Comparison of ENCODE assay signal across 8 cellular contexts in genomic region chr10:100364735-100365391, GRCh38. TPM values are rescaled to one million over a fixed set of nuclear protein-coding genes. Genes with fewer than 3 reads are reported as not detected.
DNase-seq lines count a peak whose midpoint lies in the region; ATAC-seq and TF ChIP-seq lines count a peak whose summit lies in the region.

No MANE protein-coding gene starts in this region.

- ATAC-seq in RWPE2 (ENCODE audit: low read depth) = peak; percentile 86
- ATAC-seq in HG03460 (IDR thresholded peaks at IDR 0.05; ENCODE audit: unreplicated experiment) = no peak
- ATAC-seq in HG03521 (IDR thresholded peaks at IDR 0.05; ENCODE audit: unreplicated experiment) = no peak
- no peak for ATAC-seq in activated T-cell treated with anti-CD3 and anti-CD28 coated beads, Interleukin-2, amount 50 U/mL, for 72 hours (replicated peaks in 1 of 2)

- peak overlapping the region; percentile 41 for H3K27ac Mint-ChIP-seq in activated CD4-positive, alpha-beta T cell treated with anti-CD3 and anti-CD28 coated beads, Interleukin-2, amount 10 ng/mL, durations not matched to agents 24 days and 14 days
- H3K27ac Mint-ChIP-seq in activated T-cell treated with anti-CD3 and anti-CD28 coated beads, Interleukin-2, amount 50 U/mL, for 72 hours = no peak overlapping the region

- H3K9me3 Mint-ChIP-seq in activated CD4-positive, alpha-beta T cell treated with anti-CD3 and anti-CD28 coated beads, Interleukin-2, amount 10 ng/mL, durations not matched to agents 24 days and 14 days = no peaks in the 10 kb centered on the region
- H3K9me3 Mint-ChIP-seq in activated T-cell treated with anti-CD3 and anti-CD28 coated beads, Interleukin-2, amount 50 U/mL, for 72 hours = no peaks in the 10 kb centered on the region

- H3K4me3 ChIP-seq in RWPE2 (ENCODE audit: severe bottlenecking) (no peak overlapping the region), fibroblast of pulmonary artery (replicated peaks; ENCODE audit: low read depth, low read length) (no peak overlapping the region), ovary (no peak overlapping the region)

- intact Hi-C loops in activated CD4-positive, alpha-beta T cell treated with anti-CD3 and anti-CD28 coated beads, Interleukin-2, amount 10 ng/mL, durations not matched to agents 24 days and 14 days (cut with micrococcal nuclease) = no loop called here
- intact Hi-C loops in ovary (cut with DNase I) = no loop called here

- H3K4me1 ChIP-seq in RWPE2 (ENCODE audit: insufficient read depth, poor library complexity, severe bottlenecking) = peaks cover 24% of the 10 kb centered on the region
- peaks cover 12% of the 10 kb centered on the region for H3K4me1 ChIP-seq in ovary (ENCODE audit: insufficient read depth)

- no peaks in the 10 kb centered on the region for H3K27me3 Mint-ChIP-seq in activated CD4-positive, alpha-beta T cell treated with anti-CD3 and anti-CD28 coated beads, Interleukin-2, amount 10 ng/mL, durations not matched to agents 24 days and 14 days
- no peaks in the 10 kb centered on the region for H3K27me3 Mint-ChIP-seq in activated T-cell treated with anti-CD3 and anti-CD28 coated beads, Interleukin-2, amount 50 U/mL, for 72 hours (ENCODE audit: low read depth)

- TF ChIP-seq CTCF in RWPE2 (IDR thresholded peaks at IDR 0.05; ENCODE audit: poor library complexity, severe bottlenecking) = no peak
- no peak for TF ChIP-seq CTCF in fibroblast of pulmonary artery (IDR thresholded peaks at IDR 0.05; ENCODE audit: low read length, missing control alignments)
- no peak for TF ChIP-seq CTCF in ovary (IDR thresholded peaks at IDR 0.05)

- no peak overlapping the region for H3K4me3 Mint-ChIP-seq in activated CD4-positive, alpha-beta T cell treated with anti-CD3 and anti-CD28 coated beads, Interleukin-2, amount 10 ng/mL, durations not matched to agents 24 days and 14 days
- no peak overlapping the region for H3K4me3 Mint-ChIP-seq in activated T-cell treated with anti-CD3 and anti-CD28 coated beads, Interleukin-2, amount 50 U/mL, for 72 hours

- DNase-seq in activated CD4-positive, alpha-beta T cell treated with anti-CD3 and anti-CD28 coated beads, Interleukin-2, amount 10 ng/mL, durations not matched to agents 24 days and 14 days = no peak
- DNase-seq in activated CD4-positive, alpha-beta T cell treated with anti-CD3 and anti-CD28 coated beads for 48 hours = no peak
- peak; percentile 80 for DNase-seq in RWPE2 (ENCODE audit: low spot score)
- DNase-seq in fibroblast of pulmonary artery (ENCODE audit: low read depth) = peak; percentile 88
- peak; percentile 74 to 87 (median 84) for DNase-seq in ovary
- no peak for DNase-seq in activated T-cell treated with anti-CD3 and anti-CD28 coated beads, Interleukin-2, amount 50 U/mL, for 72 hours

- H3K9me3 ChIP-seq in RWPE2 (ENCODE audit: severe bottlenecking) = no peaks in the 10 kb centered on the region
- H3K9me3 ChIP-seq in ovary = no peaks in the 10 kb centered on the region

- TF ChIP-seq POLR2A in ovary (IDR thresholded peaks at IDR 0.05) = no peak

- H3K36me3 ChIP-seq in RWPE2 (ENCODE audit: low read depth) (peaks cover 42% of the 10 kb centered on the region), ovary (no peaks in the 10 kb centered on the region)

- H3K4me1 Mint-ChIP-seq in activated CD4-positive, alpha-beta T cell treated with anti-CD3 and anti-CD28 coated beads, Interleukin-2, amount 10 ng/mL, durations not matched to agents 24 days and 14 days = peaks cover 51% of the 10 kb centered on the region
- peaks cover 13% of the 10 kb centered on the region for H3K4me1 Mint-ChIP-seq in activated T-cell treated with anti-CD3 and anti-CD28 coated beads, Interleukin-2, amount 50 U/mL, for 72 hours (ENCODE audit: low read depth)

- 24 to 30% (median 27%) methylated on average over 7 of the region's 7 CpGs for WGBS in ovary, 3 donors

- H3K27ac ChIP-seq in RWPE2 (ENCODE audit: poor library complexity, severe bottlenecking) (peak overlapping the region; percentile 91), ovary (peak overlapping the region in 1 of 2 donors; percentile 52)

- H3K27me3 ChIP-seq in RWPE2 (ENCODE audit: insufficient read depth, poor library complexity, severe bottlenecking) (no peaks in the 10 kb centered on the region), ovary (no peaks in the 10 kb centered on the region)

- peaks cover 56% of the 10 kb centered on the region for H3K36me3 Mint-ChIP-seq in activated CD4-positive, alpha-beta T cell treated with anti-CD3 and anti-CD28 coated beads, Interleukin-2, amount 10 ng/mL, durations not matched to agents 24 days and 14 days (ENCODE audit: low read depth)
- H3K36me3 Mint-ChIP-seq in activated T-cell treated with anti-CD3 and anti-CD28 coated beads, Interleukin-2, amount 50 U/mL, for 72 hours (ENCODE audit: insufficient read depth in 2 of 2) = peaks cover 11 to 25% of the 10 kb centered on the region in 2 donors

- TF ChIP-seq EP300 in ovary (IDR thresholded peaks at IDR 0.05) = no peak

RNA-seq across cellular contexts. Expression of gene SCD, which starts 17.8 kb away (rescaled TPM):
- total RNA-seq in activated CD4-positive, alpha-beta T cell treated with anti-CD3 and anti-CD28 coated beads, Interleukin-2, amount 10 ng/mL, durations not matched to agents 24 days and 14 days = 252 and 256 TPM in 2 replicates
- 100 to 1,000 TPM in 2 of 7 donors, 10 to 100 TPM in 5; 21.6 to 302 (median 72.7) TPM for total RNA-seq in ovary
- polyA plus RNA-seq in ovary = 100 to 1,000 TPM in 1 of 2 donors, 10 to 100 TPM in 1; 21.1 to 274 TPM
- total RNA-seq in activated T-cell treated with anti-CD3 and anti-CD28 coated beads, Interleukin-2, amount 50 U/mL, for 72 hours = 10 to 100 TPM; 79.5 to 90.4 TPM

RNA-seq across cellular contexts. Expression of gene PKD2L1, which starts 34.8 kb away (rescaled TPM):
- total RNA-seq in activated CD4-positive, alpha-beta T cell treated with anti-CD3 and anti-CD28 coated beads, Interleukin-2, amount 10 ng/mL, durations not matched to agents 24 days and 14 days = 0.17 TPM in 1 of 2 replicates, not detected in the other
- total RNA-seq in ovary = 1 to 10 TPM in 1 of 7 donors, not detected in 6; 2.2 TPM
- 1 to 10 TPM in 1 of 2 donors, under 1 TPM in 1; 0.02 to 2.5 TPM for polyA plus RNA-seq in ovary
- under 1 TPM; 0.30 to 0.60 TPM for total RNA-seq in activated T-cell treated with anti-CD3 and anti-CD28 coated beads, Interleukin-2, amount 50 U/mL, for 72 hours

Comparison
In these comparisons a context has a peak if more than half of its experiments do, and no peak if none do; other contexts are left out.
1. DNase-seq: peak in RWPE2 (single experiment), fibroblast of pulmonary artery (single experiment) and ovary (5 of 5); none in activated CD4-positive, alpha-beta T cell treated with anti-CD3 and anti-CD28 coated beads, Interleukin-2, amount 10 ng/mL, durations not matched to agents 24 days and 14 days (single experiment), activated CD4-positive, alpha-beta T cell treated with anti-CD3 and anti-CD28 coated beads for 48 hours (single experiment) and activated T-cell treated with anti-CD3 and anti-CD28 coated beads, Interleukin-2, amount 50 U/mL, for 72 hours (0 of 2).